In genomic region chr14:104696671-104697316, GRCh38 we compare ENCODE assay signal across 17 cellular contexts. TPM values are rescaled to one million over a fixed set of nuclear protein-coding genes. Genes with fewer than 3 reads are reported as not detected.
DNase-seq lines count a peak whose midpoint lies in the region; ATAC-seq and TF ChIP-seq lines count a peak whose summit lies in the region.
"Had no signal": no experiment of that assay in that cellular context is flagged by ENCODE, and none has a peak within 500 bp of the region (broad histone marks: within the 10 kb centered on the region; RNA-seq: fewer than 3 reads in every experiment).

No MANE protein-coding gene starts in this region.

- H3K14ac ChIP-seq in trophoblast cell (ENCODE audit: low read length) = no peak overlapping the region

- H2AK5ac ChIP-seq in trophoblast cell (ENCODE audit: low read length) = no peak overlapping the region

- H3K36me3 ChIP-seq in right atrium auricular region (no peaks in the 10 kb centered on the region), trophoblast cell (ENCODE audit: control insufficient read depth in 1 of 2, insufficient read depth in 2 of 2, low read length in 2 of 2) (peaks cover 71 to 81% of the 10 kb centered on the region in 2 experiments), GM23248 (ENCODE audit: low read depth) (no peaks in the 10 kb centered on the region; the same call in 1 of the 2 replicates)
- peaks cover 0 to 8% (median 0%) of the 10 kb centered on the region in 3 experiments for H3K36me3 ChIP-seq in naive thymus-derived CD4-positive, alpha-beta T cell (ENCODE audit: control insufficient read depth in 2 of 3, insufficient read depth in 3 of 3, low read length in 3 of 3)

- no peak overlapping the region for H2BK12ac ChIP-seq in trophoblast cell (ENCODE audit: low read length)

- DNase-seq in right atrium auricular region (ENCODE audit: low spot score) (no peak), left ventricle myocardium superior (no peak), trophoblast cell (no peak), GM23248 (no peak), NCI-H187 treated with DMSO at 0.1 percent for 48 hours (lab: John Stamatoyannopoulos, UW) (no peak)
- no peak for DNase-seq in naive thymus-derived CD4-positive, alpha-beta T cell
- DNase-seq: activated CD8-positive, alpha-beta memory T cell treated with anti-CD3 and anti-CD28 coated beads, Interleukin-2, amount 50 U/mL, for 4 hours; activated naive CD8-positive, alpha-beta T cell treated with anti-CD3 and anti-CD28 coated beads, Interleukin-2, amount 10 ng/mL, durations not matched to agents 7 days and 5 days; colonic mucosa; NCI-H1048; NCI-H446 treated with DMSO at 0.1 percent for 48 hours; stimulated activated naive CD4-positive, alpha-beta T cell had no signal

- no peaks in the 10 kb centered on the region for H3F3A ChIP-seq in GM23248 (ENCODE audit: insufficient read depth)

- H3K27ac ChIP-seq in right atrium auricular region (peak overlapping the region; percentile 14 to 61), angular gyrus (ENCODE audit: low read depth, low read length) (peak overlapping the region; percentile 97), trophoblast cell (ENCODE audit: low read depth, low read length) (no peak overlapping the region), GM23248 (no peak overlapping the region)
- peak overlapping the region; percentile 45 for H3K27ac ChIP-seq in naive thymus-derived CD4-positive, alpha-beta T cell (ENCODE audit: low read depth, low read length)
- H3K27ac ChIP-seq: colonic mucosa, VCaP had no signal

- CTCF ChIA-PET in naive thymus-derived CD4-positive, alpha-beta T cell (lab: Charles Lee) = interaction anchor here (1.4 kb wide), 1 partner anchor 16 kb away, joined by 3 read pairs; no protein-coding TSS in a partner anchor

- H2BK5ac ChIP-seq in trophoblast cell (ENCODE audit: low read depth, low read length, poor library complexity) = no peak overlapping the region

- peaks cover 0 to 3% (median 0%) of the 10 kb centered on the region in 5 donors for H3K36me3 Mint-ChIP-seq in naive thymus-derived CD4-positive, alpha-beta T cell
- H3K36me3 Mint-ChIP-seq: activated naive CD8-positive, alpha-beta T cell treated with anti-CD3 and anti-CD28 coated beads, Interleukin-2, amount 10 ng/mL, durations not matched to agents 7 days and 5 days had no signal

- H2BK120ac ChIP-seq in trophoblast cell (ENCODE audit: insufficient read depth, low read length, poor library complexity) = no peak overlapping the region

- in situ Hi-C loops in GM23248 (cut with MboI) = no loop called here

- no peaks in the 10 kb centered on the region for H3K79me1 ChIP-seq in trophoblast cell (ENCODE audit: low read length)

- no peaks in the 10 kb centered on the region for H3K27me3 Mint-ChIP-seq in naive thymus-derived CD4-positive, alpha-beta T cell
- H3K27me3 Mint-ChIP-seq: activated naive CD8-positive, alpha-beta T cell treated with anti-CD3 and anti-CD28 coated beads, Interleukin-2, amount 10 ng/mL, durations not matched to agents 7 days and 5 days had no signal

- H3K9ac ChIP-seq in trophoblast cell (ENCODE audit: low read length) = no peak overlapping the region
- no peak overlapping the region for H3K9ac ChIP-seq in GM23248

- H3K9me2 ChIP-seq in GM23248 (ENCODE audit: insufficient read depth) = no peaks in the 10 kb centered on the region

- H3K4me2 ChIP-seq in trophoblast cell (ENCODE audit: low read length) (no peak overlapping the region), GM23248 (ENCODE audit: unreplicated experiment) (no peak overlapping the region)
- H3K4me2 ChIP-seq: GM23338 had no signal

- WGBS in trophoblast cell (ENCODE audit: extremely low coverage, insufficient coverage, insufficient read length) = no CpG with 5 or more reads among the region's 14 CpGs
- WGBS in GM23248 (ENCODE audit: low coverage in 1 of 2, low lambda C conversion rate in 2 of 2, missing lambda C conversion rate in 2 of 2), 2 experiments = 81 to 89% methylated on average over 8 to 14 of the region's 14 CpGs

- H4K8ac ChIP-seq in trophoblast cell (ENCODE audit: low read depth, low read length) = no peak overlapping the region

- ATAC-seq in left ventricle myocardium superior (no peak), GM19455 (IDR thresholded peaks at IDR 0.05; ENCODE audit: unreplicated experiment) (no peak)
- ATAC-seq in naive thymus-derived CD4-positive, alpha-beta T cell = no peak
- ATAC-seq: GM23338, left lobe of liver had no signal

- H2AFZ ChIP-seq in trophoblast cell (ENCODE audit: insufficient read depth, low read length, poor library complexity) = no peak overlapping the region
- no peak overlapping the region for H2AFZ ChIP-seq in GM23248
- H2AFZ ChIP-seq: GM23338 had no signal

- H3K4me3 ChIP-seq in right atrium auricular region = no peak overlapping the region
- no peak overlapping the region for H3K4me3 ChIP-seq in naive thymus-derived CD4-positive, alpha-beta T cell (ENCODE audit: low read length)
- no peak overlapping the region for H3K4me3 ChIP-seq in trophoblast cell (ENCODE audit: low read depth, low read length)
- no peak overlapping the region for H3K4me3 ChIP-seq in GM23248
- H3K4me3 ChIP-seq: colonic mucosa, GM23338 had no signal

- peaks cover 3% of the 10 kb centered on the region; the same call in 1 of the 2 replicates for H4K20me1 ChIP-seq in GM23248 (ENCODE audit: insufficient read depth)

- H4K12ac ChIP-seq in trophoblast cell (ENCODE audit: low read depth, low read length) = no peak overlapping the region

- no peak overlapping the region for H3K4ac ChIP-seq in trophoblast cell (ENCODE audit: low read depth, low read length)

- no peak for TF ChIP-seq CTCF in right atrium auricular region (IDR thresholded peaks at IDR 0.05)

- H3K4me1 Mint-ChIP-seq in naive thymus-derived CD4-positive, alpha-beta T cell = peaks cover 8 to 37% (median 26%) of the 10 kb centered on the region in 7 donors

- POLR2A ChIA-PET in naive thymus-derived CD4-positive, alpha-beta T cell (lab: Charles Lee) = interaction anchor here (0.6 to 1.2 kb wide), 3 partner anchors 16 to 361 kb away, joined by 3 to 5 read pairs (median 3); no protein-coding TSS in a partner anchor

- H3K4me1 ChIP-seq in right atrium auricular region = peaks cover 0 to 96% of the 10 kb centered on the region in 2 donors
- peaks cover 13 to 34% of the 10 kb centered on the region in 2 donors for H3K4me1 ChIP-seq in naive thymus-derived CD4-positive, alpha-beta T cell (ENCODE audit: control insufficient read depth in 2 of 2, insufficient read depth in 2 of 2, low read length in 2 of 2)
- H3K4me1 ChIP-seq in trophoblast cell (ENCODE audit: control insufficient read depth in 1 of 2, insufficient read depth in 2 of 2, low read length in 2 of 2) = peaks cover 19 to 28% of the 10 kb centered on the region in 2 experiments
- 0 out of 2 replicates have a peak, but pooled peaks cover 5% of the 10 kb centered on the region for H3K4me1 ChIP-seq in GM23248 (ENCODE audit: insufficient read depth)

- H3K18ac ChIP-seq in trophoblast cell (ENCODE audit: low read length) = no peak overlapping the region

- peak overlapping the region in 7 of 9 donors; percentile 5 to 97 (median 93) for H3K27ac Mint-ChIP-seq in naive thymus-derived CD4-positive, alpha-beta T cell
- H3K27ac Mint-ChIP-seq: GM23338 had no signal

- no peak overlapping the region for H4K91ac ChIP-seq in trophoblast cell (ENCODE audit: low read depth, low read length)

- H3K9me3 ChIP-seq in right atrium auricular region = no peaks in the 10 kb centered on the region
- no peaks in the 10 kb centered on the region for H3K9me3 ChIP-seq in naive thymus-derived CD4-positive, alpha-beta T cell (ENCODE audit: control insufficient read depth in 2 of 3, low read length in 3 of 3)
- no peaks in the 10 kb centered on the region for H3K9me3 ChIP-seq in trophoblast cell (ENCODE audit: insufficient read depth, low read depth, low read length)
- no peaks in the 10 kb centered on the region for H3K9me3 ChIP-seq in GM23248 (ENCODE audit: low read depth)
- H3K9me3 ChIP-seq: colonic mucosa had no signal

- H3K79me2 ChIP-seq in trophoblast cell (ENCODE audit: control insufficient read depth, insufficient read depth, low read length, poor library complexity) = peaks cover 28% of the 10 kb centered on the region
- H3K79me2 ChIP-seq in GM23248 (ENCODE audit: insufficient read depth) = peaks cover 88% of the 10 kb centered on the region

- intact Hi-C loops in left ventricle myocardium superior (cut with micrococcal nuclease) = no loop called here
- intact Hi-C loops in naive thymus-derived CD4-positive, alpha-beta T cell (cut with micrococcal nuclease) = no loop called here

- H3K23ac ChIP-seq in trophoblast cell (ENCODE audit: low read length) = no peak overlapping the region

- no peaks in the 10 kb centered on the region for H3K9me3 Mint-ChIP-seq in naive thymus-derived CD4-positive, alpha-beta T cell
- H3K9me3 Mint-ChIP-seq: activated naive CD8-positive, alpha-beta T cell treated with anti-CD3 and anti-CD28 coated beads, Interleukin-2, amount 10 ng/mL, durations not matched to agents 7 days and 5 days; GM23338 had no signal

- no peaks in the 10 kb centered on the region for H3K27me3 ChIP-seq in right atrium auricular region
- no peaks in the 10 kb centered on the region for H3K27me3 ChIP-seq in naive thymus-derived CD4-positive, alpha-beta T cell (ENCODE audit: control insufficient read depth in 2 of 2, insufficient read depth in 2 of 2, low read length in 2 of 2)
- no peaks in the 10 kb centered on the region for H3K27me3 ChIP-seq in trophoblast cell (ENCODE audit: insufficient read depth, low read length)
- no peaks in the 10 kb centered on the region for H3K27me3 ChIP-seq in GM23248 (replicated peaks; ENCODE audit: insufficient read depth)
- H3K27me3 ChIP-seq: colonic mucosa had no signal

- peak overlapping the region in 1 of 10 donors; percentile 78 for H3K4me3 Mint-ChIP-seq in naive thymus-derived CD4-positive, alpha-beta T cell

RNA-seq across cellular contexts. Expression of gene INF2, which starts 7.4 kb away (rescaled TPM):
- total RNA-seq in right atrium auricular region (10 to 100 TPM; 21.9 to 43.5 TPM), left ventricle myocardium superior (30.4 TPM)
- 100 to 1,000 TPM in 2 of 5 experiments, 10 to 100 TPM in 3; 65.0 to 140 (median 95.5) TPM for total RNA-seq in naive thymus-derived CD4-positive, alpha-beta T cell
- 10 to 100 TPM in 1 of 2 donors, 1 to 10 TPM in 1; 5.8 to 12.4 TPM for polyA plus RNA-seq in naive thymus-derived CD4-positive, alpha-beta T cell
- polyA plus RNA-seq in trophoblast cell (2013) = 87.6 and 90.6 TPM in 2 replicates
- total RNA-seq in GM23248 (2014; rRNA removed; shearing (Covaris generic)) = 53.3 and 62.1 TPM in 2 replicates
- polyA plus RNA-seq in GM23248 (2016; fragmentation: Nextera tagmentation; extraction: Ambion mirVana) = 23.0 and 24.2 TPM in 2 replicates

RNA-seq across cellular contexts. Expression of gene ADSS1, which starts 27.2 kb away (rescaled TPM):
- total RNA-seq in right atrium auricular region (100 to 1,000 TPM; 113 to 158 TPM), left ventricle myocardium superior (226 TPM)
- 1 to 10 TPM in 4 of 5 experiments, under 1 TPM in 1; 0.73 to 4.8 (median 4.2) TPM for total RNA-seq in naive thymus-derived CD4-positive, alpha-beta T cell
- polyA plus RNA-seq in naive thymus-derived CD4-positive, alpha-beta T cell = 1 to 10 TPM; 1.1 to 1.8 TPM
- polyA plus RNA-seq in trophoblast cell (2013) = 2.9 and 3.4 TPM in 2 replicates
- 3.7 and 4.7 TPM in 2 replicates for total RNA-seq in GM23248 (2014; rRNA removed; shearing (Covaris generic))
- polyA plus RNA-seq in GM23248 (2016; fragmentation: Nextera tagmentation; extraction: Ambion mirVana) = 6.6 and 7.1 TPM in 2 replicates

RNA-seq across cellular contexts. Expression of gene SIVA1, which starts 56.2 kb away (rescaled TPM):
- total RNA-seq in right atrium auricular region = 100 to 1,000 TPM; 137 to 238 TPM
- 65.1 TPM for total RNA-seq in left ventricle myocardium superior
- 10 to 100 TPM; 61.4 to 97.7 (median 77.4) TPM for total RNA-seq in naive thymus-derived CD4-positive, alpha-beta T cell
- polyA plus RNA-seq in naive thymus-derived CD4-positive, alpha-beta T cell = 100 to 1,000 TPM; 269 to 276 TPM
- polyA plus RNA-seq in trophoblast cell (2013) = 88.0 and 93.0 TPM in 2 replicates
- total RNA-seq in GM23248 (2014; rRNA removed; shearing (Covaris generic)) = 148 and 174 TPM in 2 replicates
- 132 and 141 TPM in 2 replicates for polyA plus RNA-seq in GM23248 (2016; fragmentation: Nextera tagmentation; extraction: Ambion mirVana)

Comparison
In these comparisons a context has a peak if more than half of its experiments do, and no peak if none do; other contexts are left out.
1. H3K27ac ChIP-seq: peak in right atrium auricular region (2 of 2), angular gyrus (single experiment) and naive thymus-derived CD4-positive, alpha-beta T cell (single experiment); none in trophoblast cell (single experiment) and GM23248 (single experiment).
2. RNA of gene ADSS1, which starts 27.2 kb away (total RNA-seq): 226 TPM in left ventricle myocardium superior (single experiment) and 113 to 158 TPM in right atrium auricular region; 0.73 to 4.8 TPM in naive thymus-derived CD4-positive, alpha-beta T cell and 3.7 to 4.7 TPM in GM23248; every median in the first group is over 10 times any median in the second.